12 cellular contexts compared by ENCODE assay signal in the genomic region with DNA sequence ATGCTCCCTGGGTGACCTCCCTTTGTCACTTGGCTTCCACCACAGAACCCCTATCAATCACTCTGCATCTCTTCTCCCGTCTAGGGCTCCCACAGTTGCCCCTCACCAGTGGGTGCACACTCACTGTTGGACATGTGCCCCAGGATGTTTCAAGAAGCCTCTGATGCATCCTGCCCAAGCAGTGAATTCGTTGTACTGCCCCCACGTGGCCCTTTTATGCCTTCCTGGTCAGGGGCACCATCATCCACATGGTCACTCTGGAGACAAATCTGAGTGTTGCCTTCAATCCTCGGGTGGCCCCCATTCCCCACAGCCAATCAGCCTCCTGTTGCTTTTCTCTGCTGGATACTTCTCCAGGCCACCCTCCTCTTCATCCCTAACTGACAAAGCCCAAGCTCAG. TPM values are rescaled to one million over a fixed set of nuclear protein-coding genes. Genes with fewer than 3 reads are reported as not detected.
A peak's percentile ranks its signal among the peaks of the same experiment; 100 is the strongest.
DNase-seq lines count a peak whose midpoint lies in the region; ATAC-seq, FAIRE-seq and TF ChIP-seq lines count a peak whose summit lies in the region.
"Had no signal": no experiment of that assay in that cellular context is flagged by ENCODE, and none has a peak within 500 bp of the region (broad histone marks: within the 10 kb centered on the region; RNA-seq: fewer than 3 reads in every experiment).

No MANE protein-coding gene starts in this region.

- no peaks in the 10 kb centered on the region for H3F3A ChIP-seq in neural progenitor cell (ENCODE audit: low read depth)

- POLR2A ChIA-PET in GM12878 (lab: Charles Lee) = no interaction called here

- ATAC-seq in GM12878 = peak; percentile 82
- ATAC-seq: heart left ventricle had no signal

- H3K27ac ChIP-seq in GM12878 (ENCODE audit: control insufficient read depth, insufficient read depth) = no peak overlapping the region
- H3K27ac ChIP-seq in neural progenitor cell = no peak overlapping the region
- H3K27ac ChIP-seq: heart left ventricle had no signal

- DNase-seq in DMS53 (lab: John Stamatoyannopoulos, UW) = peak; percentile 56
- no peak for DNase-seq in DMS53 treated with DMSO at 0.1 percent for 48 hours (lab: John Stamatoyannopoulos, UW; ENCODE audit: unreplicated experiment)
- DNase-seq in HuH-7 (ENCODE audit: low spot score) = peak; percentile 13
- no peak for DNase-seq in GM12878 (ENCODE audit: low read depth, low spot score)
- DNase-seq in neural progenitor cell (ENCODE audit: low spot score) = peak; percentile 27
- no peak for DNase-seq in NCI-H146 treated with DMSO at 0.1 percent for 48 hours (lab: John Stamatoyannopoulos, UW; ENCODE audit: unreplicated experiment)
- no peak for DNase-seq in NCI-H2029 (lab: John Stamatoyannopoulos, UW)
- DNase-seq in T-helper 2 cell treated with Interferon-gamma antibody and Interleukin-4, amounts not matched to agents 5 μg/mL and 100 μg/mL, for 36 hours (ENCODE audit: low spot score) = no peak
- DNase-seq: heart left ventricle, NCI-H226 had no signal

- CTCF ChIA-PET in GM12878 (lab: Yijun Ruan, JAX) = interaction anchor here (1.1 to 2.3 kb wide), 4 partner anchors 11 to 362 kb away, joined by 3 to 18 read pairs (median 4); no protein-coding TSS in a partner anchor

- H3K36me3 ChIP-seq in GM12878 (ENCODE audit: control insufficient read depth in 2 of 2, insufficient read depth in 2 of 2, low read length in 1 of 2) (no peaks in the 10 kb centered on the region), neural progenitor cell (no peaks in the 10 kb centered on the region)
- H3K36me3 ChIP-seq: heart left ventricle had no signal

- no peak overlapping the region for H3K27ac Mint-ChIP-seq in neural progenitor cell
- no peak overlapping the region for H3K27ac Mint-ChIP-seq in T-helper 2 cell treated with Interferon-gamma antibody and Interleukin-4, amounts not matched to agents 5 μg/mL and 100 μg/mL, for 36 hours

- H3K9me3 Mint-ChIP-seq in neural progenitor cell = peaks cover 19% of the 10 kb centered on the region
- no peaks in the 10 kb centered on the region for H3K9me3 Mint-ChIP-seq in T-helper 2 cell treated with Interferon-gamma antibody and Interleukin-4, amounts not matched to agents 5 μg/mL and 100 μg/mL, for 36 hours

- TF ChIP-seq CTCF in GM12878 (IDR thresholded peaks at IDR 0.05 in 2 of 3, conservative IDR thresholded peaks at IDR 0.05 in 1 of 3; ENCODE audit: control insufficient read depth in 2 of 3, extremely low read depth in 1 of 3, insufficient read depth in 1 of 3, low read depth in 3 of 3, low read length in 3 of 3) (peak in 2 of 3 experiments; percentile 11 to 26; a peak in 3 of 6 replicates), neural progenitor cell (IDR thresholded peaks at IDR 0.05) (peak; percentile 45)

- no peak overlapping the region for H3K4me3 Mint-ChIP-seq in neural progenitor cell
- H3K4me3 Mint-ChIP-seq in T-helper 2 cell treated with Interferon-gamma antibody and Interleukin-4, amounts not matched to agents 5 μg/mL and 100 μg/mL, for 36 hours = no peak overlapping the region

- peaks cover 3% of the 10 kb centered on the region for H3K4me1 Mint-ChIP-seq in neural progenitor cell
- H3K4me1 Mint-ChIP-seq in T-helper 2 cell treated with Interferon-gamma antibody and Interleukin-4, amounts not matched to agents 5 μg/mL and 100 μg/mL, for 36 hours (ENCODE audit: low read depth) = no peaks in the 10 kb centered on the region

- H3K4me1 ChIP-seq in GM12878 (ENCODE audit: control insufficient read depth, insufficient read depth, low read length) (no peaks in the 10 kb centered on the region), neural progenitor cell (no peaks in the 10 kb centered on the region)
- H3K4me1 ChIP-seq: heart left ventricle had no signal

- BruUV-seq in GM12878 (replicated peaks; lab: Mats Ljungman, UMichigan) = no TSS peak

- H2AFZ ChIP-seq in GM12878 (ENCODE audit: control insufficient read depth, low read depth, low read length) (no peak overlapping the region), neural progenitor cell (replicated peaks) (no peak overlapping the region)

- TF ChIP-seq RAD21 in GM12878 (IDR thresholded peaks at IDR 0.05; ENCODE audit: insufficient read depth, low read depth, low read length) = 0 out of 2 replicates have a peak, but pooled peaks have one; percentile 17

- FAIRE-seq in GM12878 (lab: Jason Lieb, UNC) = no peak
- FAIRE-seq: A204.1 had no signal

- H3K27me3 ChIP-seq in GM12878 (replicated peaks in 1 of 2; ENCODE audit: control insufficient read depth in 2 of 2, insufficient read depth in 2 of 2, low read length in 1 of 2) (no peaks in the 10 kb centered on the region; a peak in 1 of 4 replicates), neural progenitor cell (no peaks in the 10 kb centered on the region)

- H3K9me3 ChIP-seq in GM12878 (replicated peaks; ENCODE audit: control insufficient read depth, insufficient read depth, low read length) (no peaks in the 10 kb centered on the region), neural progenitor cell (ENCODE audit: low read depth) (no peaks in the 10 kb centered on the region)

- H3K9ac ChIP-seq in GM12878 (ENCODE audit: control insufficient read depth, insufficient read depth, low read length) (no peak overlapping the region), neural progenitor cell (no peak overlapping the region)

- in situ Hi-C loops in GM12878 (cut with MboI) = no loop called here

- RAD21 ChIA-PET in GM12878 (lab: Charles Lee; ENCODE audit: unreplicated experiment) = no interaction called here

- H3K79me2 ChIP-seq in GM12878 (ENCODE audit: control insufficient read depth, insufficient read depth, low read length) (no peaks in the 10 kb centered on the region), neural progenitor cell (ENCODE audit: low read depth) (no peaks in the 10 kb centered on the region)

- WGBS in GM12878 (ENCODE audit: insufficient coverage, insufficient replicate concordance, low lambda C conversion rate, missing lambda C conversion rate) = 7% methylated on average over 4 of the region's 4 CpGs

- H3K27me3 Mint-ChIP-seq in neural progenitor cell (ENCODE audit: insufficient read depth, low read depth) = peaks cover 2% of the 10 kb centered on the region
- peaks cover 2% of the 10 kb centered on the region for H3K27me3 Mint-ChIP-seq in T-helper 2 cell treated with Interferon-gamma antibody and Interleukin-4, amounts not matched to agents 5 μg/mL and 100 μg/mL, for 36 hours (ENCODE audit: low read depth)

- no peak for TF ChIP-seq EP300 in GM12878 (IDR thresholded peaks at IDR 0.05; ENCODE audit: borderline replicate concordance in 1 of 2, control insufficient read depth in 1 of 2, low read depth in 2 of 2, low read length in 2 of 2)

- no peak for TF ChIP-seq POLR2A in GM12878 (IDR thresholded peaks at IDR 0.05; ENCODE audit: low read depth, low read length)

- intact Hi-C loops in GM12878 (cut with micrococcal nuclease; ENCODE audit: unreplicated experiment) = loop anchor here (1.0 kb wide), 1 partner anchor 146 kb away; no protein-coding TSS in a partner anchor

- no peaks in the 10 kb centered on the region for H3K36me3 Mint-ChIP-seq in neural progenitor cell
- no peaks in the 10 kb centered on the region for H3K36me3 Mint-ChIP-seq in T-helper 2 cell treated with Interferon-gamma antibody and Interleukin-4, amounts not matched to agents 5 μg/mL and 100 μg/mL, for 36 hours (ENCODE audit: low read depth)

- H3K4me3 ChIP-seq in GM12878 (no peak overlapping the region), neural progenitor cell (no peak overlapping the region)
- H3K4me3 ChIP-seq: heart left ventricle had no signal

- H3K4me2 ChIP-seq in GM12878 (ENCODE audit: control insufficient read depth, insufficient read depth) = no peak overlapping the region
- H3K4me2 ChIP-seq in neural progenitor cell = no peak overlapping the region

- H4K20me1 ChIP-seq in GM12878 (ENCODE audit: control insufficient read depth, insufficient read depth) (no peaks in the 10 kb centered on the region), neural progenitor cell (ENCODE audit: low read depth) (no peaks in the 10 kb centered on the region)

- SMC1A ChIA-PET in GM12878 (lab: Charles Lee; ENCODE audit: uncharacterized antibody, unreplicated experiment) = interaction anchor here (0.8 kb wide), 1 partner anchor 362 kb away, joined by 3 read pairs; no protein-coding TSS in a partner anchor

RNA-seq across cellular contexts. Expression of a gene that starts 12.2 kb away (rescaled TPM):
- not detected in 2 replicates for total RNA-seq in GM12878 (2013; cell fraction: nucleolus; rRNA removed)
- total RNA-seq in GM12878 (2014; rRNA removed) (not detected in 2 replicates), GM12878 (2014; rRNA removed; fragmentation: Illumina TruSeq; extraction: Trizol) (not detected in 2 replicates), GM12878 (2021) (not detected in 2 replicates), neural progenitor cell (ENCODE audit: low replicate concordance) (0.03 TPM in 1 of 2 replicates, not detected in the other)
- polyA plus RNA-seq in GM12878 (2011; ENCODE audit: low read depth) = not detected
- polyA plus RNA-seq in GM12878 (2011; rRNA removed) (not detected in 2 replicates), GM12878 (2014; fragmentation: Illumina TruSeq; extraction: Trizol) (not detected in 2 replicates), GM12878 (2014; fragmentation: Nextera tagmentation; extraction: Ambion mirVana) (not detected), GM12878 (2014; rRNA removed) (not detected in 2 replicates), GM12878 (2016; fragmentation: Nextera tagmentation; extraction: Ambion mirVana) (not detected)
- polyA plus RNA-seq in GM12878 (2011; cell fraction: cytosol; rRNA removed) = not detected in 2 replicates
- polyA plus RNA-seq in GM12878 (2011; cell fraction: nucleus; rRNA removed) = not detected in 2 replicates
- polyA plus RNA-seq in GM12878 (2012) = not detected in 2 replicates
- polyA minus RNA-seq in GM12878 (2011; rRNA and poly(A)+ RNA removed) = not detected in 2 replicates
- polyA minus RNA-seq in GM12878 (2011; cell fraction: cytosol; rRNA and poly(A)+ RNA removed) = not detected in 2 replicates
- not detected in 2 replicates for polyA minus RNA-seq in GM12878 (2011; cell fraction: nucleus; rRNA and poly(A)+ RNA removed)
- total RNA-seq: heart left ventricle, posterior vena cava had no signal
- polyA plus RNA-seq: heart left ventricle had no signal

RNA-seq across cellular contexts. Expression of a gene that starts 21.6 kb away (rescaled TPM):
- 18.3 and 24.4 TPM in 2 replicates for total RNA-seq in GM12878 (2013; cell fraction: nucleolus; rRNA removed)
- 25.6 and 28.7 TPM in 2 replicates for total RNA-seq in GM12878 (2014; rRNA removed)
- 29.3 and 29.8 TPM in 2 replicates for total RNA-seq in GM12878 (2014; rRNA removed; fragmentation: Illumina TruSeq; extraction: Trizol)
- total RNA-seq in GM12878 (2021) = 36.4 and 36.8 TPM in 2 replicates
- 16.6 TPM for polyA plus RNA-seq in GM12878 (2011; ENCODE audit: low read depth)
- 42.6 and 47.3 TPM in 2 replicates for polyA plus RNA-seq in GM12878 (2011; rRNA removed)
- polyA plus RNA-seq in GM12878 (2011; cell fraction: cytosol; rRNA removed) = 41.1 and 46.4 TPM in 2 replicates
- polyA plus RNA-seq in GM12878 (2011; cell fraction: nucleus; rRNA removed) = 68.0 and 86.1 TPM in 2 replicates
- 38.0 and 38.4 TPM in 2 replicates for polyA plus RNA-seq in GM12878 (2012)
- 32.4 and 40.4 TPM in 2 replicates for polyA plus RNA-seq in GM12878 (2014; fragmentation: Illumina TruSeq; extraction: Trizol)
- 10 to 100 TPM; 26.0 to 29.9 TPM for polyA plus RNA-seq in GM12878 (2014; fragmentation: Nextera tagmentation; extraction: Ambion mirVana)
- 36.1 and 43.0 TPM in 2 replicates for polyA plus RNA-seq in GM12878 (2014; rRNA removed)
- polyA plus RNA-seq in GM12878 (2016; fragmentation: Nextera tagmentation; extraction: Ambion mirVana) = 10 to 100 TPM; 45.1 to 47.8 TPM
- 17.6 and 27.8 TPM in 2 replicates for polyA minus RNA-seq in GM12878 (2011; rRNA and poly(A)+ RNA removed)
- polyA minus RNA-seq in GM12878 (2011; cell fraction: cytosol; rRNA and poly(A)+ RNA removed) = 8.2 and 9.9 TPM in 2 replicates
- polyA minus RNA-seq in GM12878 (2011; cell fraction: nucleus; rRNA and poly(A)+ RNA removed) = 12.3 and 19.1 TPM in 2 replicates
- total RNA-seq in neural progenitor cell (ENCODE audit: low replicate concordance) = 255 and 299 TPM in 2 replicates

Comparison
In these comparisons a context has a peak if more than half of its experiments do, and no peak if none do; other contexts are left out.
1. DNase-seq: peak in DMS53 (single experiment), HuH-7 (single experiment) and neural progenitor cell (single experiment); none in DMS53 treated with DMSO at 0.1 percent for 48 hours (single experiment), GM12878 (single experiment), NCI-H146 treated with DMSO at 0.1 percent for 48 hours (single experiment), NCI-H2029 (single experiment) and T-helper 2 cell treated with Interferon-gamma antibody and Interleukin-4, amounts not matched to agents 5 μg/mL and 100 μg/mL, for 36 hours (single experiment).